28 cellular contexts compared by ENCODE assay signal in genomic region chr5:150368526-150368925, GRCh38.
"Had no signal": no experiment of that assay in that cellular context is flagged by ENCODE, and none has a peak within 500 bp of the region (broad histone marks: within the 10 kb centered on the region; RNA-seq: fewer than 3 reads in every experiment).

No MANE protein-coding gene starts in this region.

- H3K4me1 ChIP-seq: ascending aorta, breast epithelium, esophagus muscularis mucosa had no signal

- H3K4me1 Mint-ChIP-seq: activated CD4-positive, alpha-beta T cell treated with anti-CD3 and anti-CD28 coated beads for 36 hours; activated CD8-positive, alpha-beta memory T cell treated with anti-CD3 and anti-CD28 coated beads, Interleukin-2, amount 10 ng/mL, durations not matched to agents 7 days and 5 days; activated naive CD4-positive, alpha-beta T cell treated with anti-CD3 and anti-CD28 coated beads, Interleukin-2, amount 10 ng/mL, durations not matched to agents 7 days and 5 days; brain had no signal

- DNase-seq: activated CD4-positive, alpha-beta memory T cell treated with anti-CD3 and anti-CD28 coated beads for 36 hours; activated CD4-positive, alpha-beta T cell treated with anti-CD3 and anti-CD28 coated beads for 36 hours; activated CD4-positive, alpha-beta T cell treated with anti-CD3 and anti-CD28 coated beads, Interleukin-2, amount 10 ng/mL, durations not matched to agents 24 days and 14 days; activated CD4-positive, CD25-positive, alpha-beta regulatory T cell; activated CD4-positive, CD25-positive, alpha-beta regulatory T cell treated with anti-CD3 and anti-CD28 coated beads, Interleukin-2, amount 50 U/mL, for 72 hours; activated CD8-positive, alpha-beta memory T cell treated with anti-CD3 and anti-CD28 coated beads, Interleukin-2, amount 10 ng/mL, durations not matched to agents 7 days and 5 days; activated CD8-positive, alpha-beta memory T cell treated with anti-CD3 and anti-CD28 coated beads, Interleukin-2, amount 50 U/mL, for 4 hours; activated CD8-positive, alpha-beta T cell treated with anti-CD3 and anti-CD28 coated beads, Interleukin-2, amount 10 ng/mL, durations not matched to agents 7 days and 5 days; activated gamma-delta T cell; activated naive CD4-positive, alpha-beta T cell; activated naive CD4-positive, alpha-beta T cell treated with anti-CD3 and anti-CD28 coated beads, Interleukin-2, amount 10 ng/mL, durations not matched to agents 7 days and 5 days; activated naive CD8-positive, alpha-beta T cell treated with anti-CD3 and anti-CD28 coated beads, Interleukin-2, amount 10 ng/mL, durations not matched to agents 7 days and 5 days; activated T-cell treated with anti-CD3 and anti-CD28 coated beads for 4 hours; activated T-cell treated with anti-CD3 and anti-CD28 coated beads, Interleukin-2, amount 50 U/mL, for 24 hours; activated T-cell treated with anti-CD3 and anti-CD28 coated beads, Interleukin-2, amount 50 U/mL, for 72 hours; central memory CD4-positive, alpha-beta T cell; cortex of kidney; dermis blood vessel endothelial cell; effector CD4-positive, alpha-beta T cell; effector memory CD8-positive, alpha-beta T cell; erythroblast; foreskin melanocyte had no signal

- H3K4me3 ChIP-seq: ascending aorta, breast epithelium, cardiac muscle cell, esophagus muscularis mucosa had no signal

- H3K27ac ChIP-seq: ascending aorta, breast epithelium, cardiac muscle cell, esophagus muscularis mucosa had no signal

- H3K4me3 Mint-ChIP-seq: activated CD4-positive, alpha-beta memory T cell treated with anti-CD3 and anti-CD28 coated beads for 36 hours; activated CD4-positive, alpha-beta T cell treated with anti-CD3 and anti-CD28 coated beads for 36 hours; activated CD4-positive, alpha-beta T cell treated with anti-CD3 and anti-CD28 coated beads, Interleukin-2, amount 10 ng/mL, durations not matched to agents 24 days and 14 days; activated CD8-positive, alpha-beta memory T cell treated with anti-CD3 and anti-CD28 coated beads, Interleukin-2, amount 10 ng/mL, durations not matched to agents 7 days and 5 days; activated CD8-positive, alpha-beta T cell treated with anti-CD3 and anti-CD28 coated beads, Interleukin-2, amount 10 ng/mL, durations not matched to agents 7 days and 5 days; activated naive CD4-positive, alpha-beta T cell treated with anti-CD3 and anti-CD28 coated beads, Interleukin-2, amount 10 ng/mL, durations not matched to agents 7 days and 5 days; activated naive CD8-positive, alpha-beta T cell treated with anti-CD3 and anti-CD28 coated beads, Interleukin-2, amount 10 ng/mL, durations not matched to agents 7 days and 5 days; activated T-cell treated with anti-CD3 and anti-CD28 coated beads, Interleukin-2, amount 50 U/mL, for 24 hours; activated T-cell treated with anti-CD3 and anti-CD28 coated beads, Interleukin-2, amount 50 U/mL, for 72 hours; brain; effector memory CD8-positive, alpha-beta T cell had no signal

- H3K9me3 Mint-ChIP-seq: activated CD4-positive, alpha-beta memory T cell treated with anti-CD3 and anti-CD28 coated beads for 36 hours; activated CD4-positive, alpha-beta T cell treated with anti-CD3 and anti-CD28 coated beads, Interleukin-2, amount 10 ng/mL, durations not matched to agents 24 days and 14 days; activated naive CD4-positive, alpha-beta T cell treated with anti-CD3 and anti-CD28 coated beads, Interleukin-2, amount 10 ng/mL, durations not matched to agents 7 days and 5 days; activated naive CD4-positive, alpha-beta T cell treated with anti-CD3 and anti-CD28 coated beads, Interleukin-2, amount 50 U/mL, for 72 hours; activated naive CD8-positive, alpha-beta T cell treated with anti-CD3 and anti-CD28 coated beads, Interleukin-2, amount 10 ng/mL, durations not matched to agents 7 days and 5 days; activated T-cell treated with anti-CD3 and anti-CD28 coated beads, Interleukin-2, amount 50 U/mL, for 24 hours; activated T-cell treated with anti-CD3 and anti-CD28 coated beads, Interleukin-2, amount 50 U/mL, for 72 hours; brain; effector memory CD8-positive, alpha-beta T cell had no signal

- H3K9me3 ChIP-seq: ascending aorta, breast epithelium, esophagus muscularis mucosa had no signal

- H3K36me3 ChIP-seq: breast epithelium had no signal

- ATAC-seq: activated CD4-positive, alpha-beta T cell treated with anti-CD3 and anti-CD28 coated beads for 36 hours; activated CD8-positive, alpha-beta memory T cell treated with anti-CD3 and anti-CD28 coated beads, Interleukin-2, amount 10 ng/mL, durations not matched to agents 7 days and 5 days; activated CD8-positive, alpha-beta T cell treated with anti-CD3 and anti-CD28 coated beads, Interleukin-2, amount 10 ng/mL, durations not matched to agents 7 days and 5 days; activated naive CD4-positive, alpha-beta T cell treated with anti-CD3 and anti-CD28 coated beads, Interleukin-2, amount 50 U/mL, for 72 hours; activated T-cell treated with anti-CD3 and anti-CD28 coated beads, Interleukin-2, amount 50 U/mL, for 72 hours; effector memory CD8-positive, alpha-beta T cell had no signal

- H3K27me3 ChIP-seq: ascending aorta, breast epithelium, cardiac muscle cell, esophagus muscularis mucosa had no signal

- H3K27ac Mint-ChIP-seq: activated CD4-positive, alpha-beta memory T cell treated with anti-CD3 and anti-CD28 coated beads for 36 hours; activated CD4-positive, alpha-beta T cell treated with anti-CD3 and anti-CD28 coated beads for 36 hours; activated CD4-positive, alpha-beta T cell treated with anti-CD3 and anti-CD28 coated beads, Interleukin-2, amount 10 ng/mL, durations not matched to agents 24 days and 14 days; activated CD8-positive, alpha-beta memory T cell treated with anti-CD3 and anti-CD28 coated beads, Interleukin-2, amount 10 ng/mL, durations not matched to agents 7 days and 5 days; activated naive CD4-positive, alpha-beta T cell treated with anti-CD3 and anti-CD28 coated beads, Interleukin-2, amount 10 ng/mL, durations not matched to agents 7 days and 5 days; activated naive CD4-positive, alpha-beta T cell treated with anti-CD3 and anti-CD28 coated beads, Interleukin-2, amount 50 U/mL, for 72 hours; activated naive CD8-positive, alpha-beta T cell treated with anti-CD3 and anti-CD28 coated beads, Interleukin-2, amount 10 ng/mL, durations not matched to agents 7 days and 5 days; activated T-cell treated with anti-CD3 and anti-CD28 coated beads, Interleukin-2, amount 50 U/mL, for 24 hours; activated T-cell treated with anti-CD3 and anti-CD28 coated beads, Interleukin-2, amount 50 U/mL, for 72 hours; brain had no signal
